8 cellular contexts compared by ENCODE assay signal in genomic region chr1:155127105-155127671, GRCh38. TPM values are rescaled to one million over a fixed set of nuclear protein-coding genes. Genes with fewer than 3 reads are reported as not detected.
DNase-seq lines count a peak whose midpoint lies in the region; ATAC-seq, FAIRE-seq and TF ChIP-seq lines count a peak whose summit lies in the region.

No MANE protein-coding gene starts in this region.

- peak overlapping the region; percentile 73 for H3K4me3 Mint-ChIP-seq in activated CD8-positive, alpha-beta T cell treated with anti-CD3 and anti-CD28 coated beads for 36 hours

- TF ChIP-seq CTCF in BJ (IDR thresholded peaks at IDR 0.05; ENCODE audit: insufficient read depth, low read depth, low read length), result no peak
- no peak for TF ChIP-seq CTCF in activated CD8-positive, alpha-beta T cell treated with anti-CD3 and anti-CD28 coated beads for 36 hours (IDR thresholded peaks at IDR 0.05)
- TF ChIP-seq CTCF in fibroblast of lung (conservative IDR thresholded peaks at IDR 0.05 in 1 of 2, IDR thresholded peaks at IDR 0.05 in 1 of 2; ENCODE audit: low read depth in 1 of 2, low read length in 2 of 2), result no peak

- no peaks in the 10 kb centered on the region for H3K9me3 ChIP-seq in HUES48 (ENCODE audit: control insufficient read depth, insufficient read depth, low read length)
- H3K9me3 ChIP-seq in fibroblast of lung (ENCODE audit: control insufficient read depth, insufficient read depth, low read depth, low read length), result no peaks in the 10 kb centered on the region
- H3K9me3 ChIP-seq in muscle layer of colon (ENCODE audit: low read length), result no peaks in the 10 kb centered on the region

- H3K27ac Mint-ChIP-seq in activated CD8-positive, alpha-beta T cell treated with anti-CD3 and anti-CD28 coated beads for 36 hours, result peak overlapping the region; percentile 34

- H2AFZ ChIP-seq in fibroblast of lung (ENCODE audit: low read length), result no peak overlapping the region

- no peaks in the 10 kb centered on the region for H4K20me1 ChIP-seq in fibroblast of lung (ENCODE audit: control insufficient read depth, extremely low read depth, insufficient read depth, low read length)

- H3K27ac ChIP-seq in HUES48 (ENCODE audit: low read depth, low read length) (peak overlapping the region; percentile 48), fibroblast of lung (ENCODE audit: insufficient read depth, low read length) (no peak overlapping the region), muscle layer of colon (ENCODE audit: low read depth, low read length) (peak overlapping the region; percentile 78)

- no peaks in the 10 kb centered on the region for H3K36me3 Mint-ChIP-seq in activated CD8-positive, alpha-beta T cell treated with anti-CD3 and anti-CD28 coated beads for 36 hours (ENCODE audit: low read depth)

- POLR2A ChIA-PET in BJ (lab: Charles Lee), result no interaction called here
- POLR2A ChIA-PET in activated CD8-positive, alpha-beta T cell treated with anti-CD3 and anti-CD28 coated beads for 36 hours (lab: Charles Lee), result interaction anchor here (0.6 to 1.2 kb wide), 2 partner anchors 8 to 46 kb away, joined by 3 read pairs; partner anchors contain the start of genes KRTCAP2 and SLC50A1

- peaks cover 57% of the 10 kb centered on the region for H3K4me1 ChIP-seq in HUES48 (ENCODE audit: control insufficient read depth, insufficient read depth, low read length)
- peaks cover 2% of the 10 kb centered on the region for H3K4me1 ChIP-seq in fibroblast of lung (ENCODE audit: control insufficient read depth, extremely low read depth, insufficient read depth, low read length)
- peaks cover 38% of the 10 kb centered on the region for H3K4me1 ChIP-seq in muscle layer of colon (ENCODE audit: insufficient read depth, low read length)

- H3K27me3 ChIP-seq in BJ (ENCODE audit: control insufficient read depth, insufficient read depth, low read length), result peaks cover 46% of the 10 kb centered on the region
- H3K27me3 ChIP-seq in HUES48 (ENCODE audit: control insufficient read depth, insufficient read depth, low read length), result peaks cover 59% of the 10 kb centered on the region
- peaks cover 55% of the 10 kb centered on the region for H3K27me3 ChIP-seq in fibroblast of lung (ENCODE audit: control insufficient read depth, insufficient read depth, low read length)
- peaks cover 0 to 3% of the 10 kb centered on the region in 2 donors for H3K27me3 ChIP-seq in muscle layer of colon (ENCODE audit: control insufficient read depth in 1 of 2, insufficient read depth in 2 of 2, low read length in 2 of 2)

- CTCF ChIA-PET in BJ (lab: Yijun Ruan, JAX), result interaction anchor here (1.4 to 2.9 kb wide), 3 partner anchors 32 to 42 kb away, joined by 3 to 11 read pairs (median 10); no protein-coding TSS in a partner anchor
- CTCF ChIA-PET in activated CD8-positive, alpha-beta T cell treated with anti-CD3 and anti-CD28 coated beads for 36 hours (lab: Charles Lee), result interaction anchor here (0.9 to 1.0 kb wide), 2 partner anchors 37 to 41 kb away, joined by 3 to 5 read pairs; no protein-coding TSS in a partner anchor

- H3K79me2 ChIP-seq in fibroblast of lung (ENCODE audit: control insufficient read depth, insufficient read depth, low read length), result no peaks in the 10 kb centered on the region

- H3K9ac ChIP-seq in HUES48 (ENCODE audit: low read depth, low read length), result no peak overlapping the region
- H3K9ac ChIP-seq in fibroblast of lung (ENCODE audit: insufficient read depth, low read length), result no peak overlapping the region
- no peak overlapping the region for H3K9ac ChIP-seq in muscle layer of colon (ENCODE audit: low read length)

- peak overlapping the region; percentile 40 for H3K4me3 ChIP-seq in BJ (ENCODE audit: low read depth, low read length)
- peak overlapping the region; percentile 69 for H3K4me3 ChIP-seq in HUES48 (ENCODE audit: low read depth, low read length)
- peak overlapping the region in 3 of 4 experiments; percentile 16 to 51 (median 45) for H3K4me3 ChIP-seq in fibroblast of lung (replicated peaks in 1 of 4; ENCODE audit: control extremely low read depth in 1 of 4, insufficient read depth in 1 of 4, low read depth in 3 of 4, low read length in 4 of 4)
- peak overlapping the region; percentile 64 to 87 for H3K4me3 ChIP-seq in muscle layer of colon (ENCODE audit: low read depth in 1 of 2, low read length in 2 of 2)

- ATAC-seq in activated CD8-positive, alpha-beta T cell treated with anti-CD3 and anti-CD28 coated beads for 36 hours, result peak; percentile 15
- ATAC-seq in GM18867 (IDR thresholded peaks at IDR 0.05; ENCODE audit: unreplicated experiment), result no peak

- no peak for FAIRE-seq in GM12892 (lab: Jason Lieb, UNC)

- peaks cover 21% of the 10 kb centered on the region for H3K27me3 Mint-ChIP-seq in activated CD8-positive, alpha-beta T cell treated with anti-CD3 and anti-CD28 coated beads for 36 hours

- H3K36me3 ChIP-seq in BJ (ENCODE audit: control insufficient read depth, insufficient read depth, low read length) (no peaks in the 10 kb centered on the region), HUES48 (ENCODE audit: control insufficient read depth, insufficient read depth, low read length) (peaks cover 6% of the 10 kb centered on the region; the same call in 1 of the 2 replicates), fibroblast of lung (ENCODE audit: control insufficient read depth, insufficient read depth, low read length) (no peaks in the 10 kb centered on the region), muscle layer of colon (ENCODE audit: insufficient read depth, low read length) (peaks cover 7% of the 10 kb centered on the region)

- intact Hi-C loops in activated CD8-positive, alpha-beta T cell treated with anti-CD3 and anti-CD28 coated beads for 36 hours (cut with micrococcal nuclease), result loop anchor here (2.0 kb wide), 1 partner anchor 44 kb away; no protein-coding TSS in a partner anchor

- no peak for TF ChIP-seq POLR2A in GM12892 (IDR thresholded peaks at IDR 0.05; ENCODE audit: low read depth, low read length)

- H3K4me2 ChIP-seq in fibroblast of lung (ENCODE audit: extremely low read depth, insufficient read depth, low read length), result peak overlapping the region; percentile 82

- peaks cover 34% of the 10 kb centered on the region for H3K4me1 Mint-ChIP-seq in activated CD8-positive, alpha-beta T cell treated with anti-CD3 and anti-CD28 coated beads for 36 hours (ENCODE audit: low read depth)

- H3K9me3 Mint-ChIP-seq in activated CD8-positive, alpha-beta T cell treated with anti-CD3 and anti-CD28 coated beads for 36 hours, result no peaks in the 10 kb centered on the region

- no peak for DNase-seq in BJ (ENCODE audit: low read depth)
- peak; percentile 25 for DNase-seq in activated CD8-positive, alpha-beta T cell treated with anti-CD3 and anti-CD28 coated beads for 36 hours
- peak; percentile 55 to 66 for DNase-seq in fibroblast of lung (ENCODE audit: low read depth in 2 of 2)
- peak; percentile 87 for DNase-seq in ureter (ENCODE audit: low spot score)
- DNase-seq in GM12892 (ENCODE audit: insufficient read length), result no peak

RNA-seq across cellular contexts. Expression of gene EFNA1, which starts 0.5 kb away (rescaled TPM):
- 1.1 and 1.6 TPM in 2 replicates for polyA plus RNA-seq in BJ (2011; rRNA removed)
- polyA minus RNA-seq in BJ (2011; rRNA and poly(A)+ RNA removed), result 0.31 and 1.00 TPM in 2 replicates
- under 1 TPM; 0.59 to 0.60 TPM for total RNA-seq in activated CD8-positive, alpha-beta T cell treated with anti-CD3 and anti-CD28 coated beads for 36 hours
- 0.26 TPM in 1 of 2 replicates, not detected in the other for total RNA-seq in fibroblast of lung
- 0.06 and 0.07 TPM in 2 replicates for polyA plus RNA-seq in fibroblast of lung
- polyA plus RNA-seq in fibroblast of lung (2012), result not detected in 2 replicates
- not detected in 2 replicates for polyA minus RNA-seq in fibroblast of lung (ENCODE audit: low replicate concordance)
- total RNA-seq in ureter, result 111 TPM
- 0.36 TPM for polyA plus RNA-seq in GM12892 (2012; ENCODE audit: missing spikeins)

RNA-seq across cellular contexts. Expression of gene SLC50A1, which starts 8.5 kb away (rescaled TPM):
- polyA plus RNA-seq in BJ (2011; rRNA removed) (39.5 and 47.4 TPM in 2 replicates), fibroblast of lung (29.4 and 36.0 TPM in 2 replicates)
- 20.7 and 33.1 TPM in 2 replicates for polyA minus RNA-seq in BJ (2011; rRNA and poly(A)+ RNA removed)
- total RNA-seq in activated CD8-positive, alpha-beta T cell treated with anti-CD3 and anti-CD28 coated beads for 36 hours, result 10 to 100 TPM; 59.7 to 64.0 TPM
- total RNA-seq in fibroblast of lung (35.4 and 61.1 TPM in 2 replicates), ureter (63.4 TPM)
- 25.1 and 30.4 TPM in 2 replicates for polyA plus RNA-seq in fibroblast of lung (2012)
- 23.7 and 24.0 TPM in 2 replicates for polyA minus RNA-seq in fibroblast of lung (ENCODE audit: low replicate concordance)
- 44.4 TPM for polyA plus RNA-seq in GM12892 (2012; ENCODE audit: missing spikeins)

RNA-seq across cellular contexts. Expression of gene DPM3, which starts 13.1 kb away (rescaled TPM):
- polyA plus RNA-seq in BJ (2011; rRNA removed), result 28.0 and 34.1 TPM in 2 replicates
- polyA minus RNA-seq in BJ (2011; rRNA and poly(A)+ RNA removed), result 8.4 and 11.8 TPM in 2 replicates
- 10 to 100 TPM; 37.1 to 38.1 TPM for total RNA-seq in activated CD8-positive, alpha-beta T cell treated with anti-CD3 and anti-CD28 coated beads for 36 hours
- 27.7 and 40.5 TPM in 2 replicates for total RNA-seq in fibroblast of lung
- polyA plus RNA-seq in fibroblast of lung, result 31.9 and 35.4 TPM in 2 replicates
- 74.2 and 92.4 TPM in 2 replicates for polyA plus RNA-seq in fibroblast of lung (2012)
- 9.8 and 13.2 TPM in 2 replicates for polyA minus RNA-seq in fibroblast of lung (ENCODE audit: low replicate concordance)
- total RNA-seq in ureter, result 75.4 TPM
- polyA plus RNA-seq in GM12892 (2012; ENCODE audit: missing spikeins), result 19.6 TPM

RNA-seq across cellular contexts. Expression of gene KRTCAP2, which starts 45.9 kb away (rescaled TPM):
- polyA plus RNA-seq in BJ (2011; rRNA removed) (211 and 225 TPM in 2 replicates), fibroblast of lung (123 and 134 TPM in 2 replicates)
- 235 and 300 TPM in 2 replicates for polyA minus RNA-seq in BJ (2011; rRNA and poly(A)+ RNA removed)
- 100 to 1,000 TPM; 124 to 125 TPM for total RNA-seq in activated CD8-positive, alpha-beta T cell treated with anti-CD3 and anti-CD28 coated beads for 36 hours
- total RNA-seq in fibroblast of lung (122 and 125 TPM in 2 replicates), ureter (293 TPM)
- 213 and 246 TPM in 2 replicates for polyA plus RNA-seq in fibroblast of lung (2012)
- polyA minus RNA-seq in fibroblast of lung (ENCODE audit: low replicate concordance), result 358 and 370 TPM in 2 replicates
- 92.9 TPM for polyA plus RNA-seq in GM12892 (2012; ENCODE audit: missing spikeins)

RNA-seq across cellular contexts. Expression of gene TRIM46, which starts 46.5 kb away (rescaled TPM):
- 3.5 and 5.4 TPM in 2 replicates for polyA plus RNA-seq in BJ (2011; rRNA removed)
- 5.8 and 7.3 TPM in 2 replicates for polyA minus RNA-seq in BJ (2011; rRNA and poly(A)+ RNA removed)
- total RNA-seq in activated CD8-positive, alpha-beta T cell treated with anti-CD3 and anti-CD28 coated beads for 36 hours, result 1 to 10 TPM; 5.8 to 6.1 TPM
- total RNA-seq in fibroblast of lung, result 3.1 and 4.0 TPM in 2 replicates
- 1.9 and 2.2 TPM in 2 replicates for polyA plus RNA-seq in fibroblast of lung
- polyA plus RNA-seq in fibroblast of lung (2012), result 2.7 and 3.4 TPM in 2 replicates
- 4.6 and 5.3 TPM in 2 replicates for polyA minus RNA-seq in fibroblast of lung (ENCODE audit: low replicate concordance)
- 1.6 TPM for total RNA-seq in ureter
- 1.1 TPM for polyA plus RNA-seq in GM12892 (2012; ENCODE audit: missing spikeins)

Comparison
In these comparisons a context has a peak if more than half of its experiments do, and no peak if none do; other contexts are left out.
1. DNase-seq: peak in activated CD8-positive, alpha-beta T cell treated with anti-CD3 and anti-CD28 coated beads for 36 hours (single experiment), fibroblast of lung (2 of 2) and ureter (single experiment); none in BJ (single experiment) and GM12892 (single experiment).
2. RNA of gene EFNA1, which starts 0.5 kb away (total RNA-seq): 111 TPM in ureter (single experiment); 0.59 to 0.60 TPM in activated CD8-positive, alpha-beta T cell treated with anti-CD3 and anti-CD28 coated beads for 36 hours and 0.26 TPM in fibroblast of lung; every median in the first group is over 10 times any median in the second.
3. Peak in every context shown above with its lines, with median percentiles within 50 percentile points of each other: H3K4me3 ChIP-seq.